In the genomic region with DNA sequence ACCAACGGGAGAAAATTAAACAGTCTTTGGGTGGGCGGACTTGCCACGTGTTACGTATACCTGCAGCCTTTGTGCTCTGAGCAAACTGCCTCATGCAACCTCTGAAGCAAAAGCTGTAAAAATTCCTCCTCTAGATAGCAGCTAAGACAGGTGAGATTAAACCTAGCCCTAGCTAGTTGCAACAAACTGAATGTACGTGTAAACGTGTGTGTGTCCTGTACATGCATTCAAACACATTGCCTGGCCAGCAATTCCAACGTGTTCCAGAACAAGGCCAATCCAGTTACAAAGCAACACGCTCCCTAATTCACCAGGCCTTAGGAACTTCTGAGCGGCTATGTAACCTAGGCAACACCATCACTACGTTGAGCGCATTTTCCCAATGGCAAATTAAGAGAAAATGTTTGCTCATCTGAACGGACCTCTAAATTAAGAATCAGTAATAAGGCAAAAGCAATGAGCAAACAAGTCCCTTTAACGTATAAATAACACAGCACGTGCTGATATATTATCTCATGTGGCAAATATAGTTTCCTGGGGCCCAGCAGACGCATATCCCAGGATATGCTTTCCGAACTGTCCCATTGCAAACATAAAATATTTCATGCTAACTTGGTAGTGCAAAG, we compare ENCODE assay signal across 8 cellular contexts. TPM values are rescaled to one million over a fixed set of nuclear protein-coding genes. Genes with fewer than 3 reads are reported as not detected.
A peak's percentile ranks its signal among the peaks of the same experiment; 100 is the strongest.
DNase-seq lines count a peak whose midpoint lies in the region; ATAC-seq and TF ChIP-seq lines count a peak whose summit lies in the region.

No MANE protein-coding gene starts in this region.

- peak overlapping the region; percentile 92 for H2AFZ ChIP-seq in neuronal stem cell (ENCODE audit: low read length)

- no peak overlapping the region for H2BK12ac ChIP-seq in neuronal stem cell (ENCODE audit: low read length)

- no peak overlapping the region for H2BK15ac ChIP-seq in neuronal stem cell (ENCODE audit: low read length)

- TF ChIP-seq CTCF in gastroesophageal sphincter (IDR thresholded peaks at IDR 0.05), result no peak

- H3K27ac ChIP-seq in gastroesophageal sphincter, result peak overlapping the region; percentile 84 to 96 (median 91)
- no peak overlapping the region for H3K27ac ChIP-seq in neuronal stem cell (replicated peaks; ENCODE audit: low read length)

- H3K4me2 ChIP-seq in neuronal stem cell (ENCODE audit: insufficient read depth, low read length, poor library complexity, severe bottlenecking), result peak overlapping the region; percentile 81

- H2AK5ac ChIP-seq in neuronal stem cell (ENCODE audit: low read depth, low read length), result no peak overlapping the region

- H3K18ac ChIP-seq in neuronal stem cell (ENCODE audit: low read length), result no peak overlapping the region

- no peak overlapping the region for H2BK5ac ChIP-seq in neuronal stem cell (ENCODE audit: low read length)

- H3K36me3 ChIP-seq in gastroesophageal sphincter, result peaks cover 0 to 36% of the 10 kb centered on the region in 2 donors
- peaks cover 16 to 42% of the 10 kb centered on the region in 2 donors for H3K36me3 ChIP-seq in neuronal stem cell (replicated peaks in 1 of 2; ENCODE audit: control insufficient read depth in 2 of 2, insufficient read depth in 2 of 2, low read length in 2 of 2)

- H2BK120ac ChIP-seq in neuronal stem cell (ENCODE audit: low read depth, low read length), result no peak overlapping the region

- H3K4me1 ChIP-seq in gastroesophageal sphincter, result peaks cover 2 to 24% (median 3%) of the 10 kb centered on the region in 3 donors
- peaks cover 0 to 3% of the 10 kb centered on the region in 2 donors for H3K4me1 ChIP-seq in neuronal stem cell (ENCODE audit: control insufficient read depth in 2 of 2, insufficient read depth in 1 of 2, low read depth in 1 of 2, low read length in 2 of 2)

- H3K79me1 ChIP-seq in neuronal stem cell (ENCODE audit: low read depth, low read length), result peaks cover 2% of the 10 kb centered on the region

- no peak overlapping the region for H4K91ac ChIP-seq in neuronal stem cell (ENCODE audit: low read depth, low read length, poor library complexity)

- H3K4me3 ChIP-seq in gastroesophageal sphincter (peak overlapping the region; percentile 77 to 99), neuronal stem cell (ENCODE audit: low read length in 2 of 2) (peak overlapping the region; percentile 62 to 95)

- DNase-seq in COLO668 (lab: John Stamatoyannopoulos, UW; ENCODE audit: unreplicated experiment) (peak; percentile 14), Kasumi-1 (lab: John Stamatoyannopoulos, UW) (peak; percentile 17 to 26), neuronal stem cell (ENCODE audit: low spot score) (peak; percentile 23), mucosa of gallbladder (ENCODE audit: low spot score) (no peak), OCI-M2 (lab: John Stamatoyannopoulos, UW; ENCODE audit: unreplicated experiment) (no peak)
- DNase-seq in activated T-cell treated with anti-CD3 and anti-CD28 coated beads, Interleukin-2, amount 50 U/mL, for 48 hours, result peak; percentile 32 to 35

- no peaks in the 10 kb centered on the region for H3K27me3 ChIP-seq in gastroesophageal sphincter
- H3K27me3 ChIP-seq in neuronal stem cell (ENCODE audit: control insufficient read depth in 3 of 3, insufficient read depth in 3 of 3, low read depth in 1 of 3, low read length in 3 of 3), result no peaks in the 10 kb centered on the region

- ATAC-seq in GM21360 (IDR thresholded peaks at IDR 0.05; ENCODE audit: unreplicated experiment), result peak; percentile 26
- ATAC-seq in gastroesophageal sphincter, result peak; percentile 29

- H3K14ac ChIP-seq in neuronal stem cell (ENCODE audit: low read length), result no peak overlapping the region

- no peak overlapping the region for H3K23ac ChIP-seq in neuronal stem cell (ENCODE audit: low read depth, low read length, poor library complexity)

- no peak for TF ChIP-seq POLR2A in gastroesophageal sphincter (IDR thresholded peaks at IDR 0.05)

- no peak overlapping the region for H4K8ac ChIP-seq in neuronal stem cell (ENCODE audit: low read depth, low read length)

- H3K9ac ChIP-seq in neuronal stem cell (ENCODE audit: low read depth, low read length, poor library complexity), result no peak overlapping the region

- 6 to 14% methylated on average over 15 to 16 of the region's 16 CpGs for WGBS in gastroesophageal sphincter (ENCODE audit: low coverage in 1 of 2), 2 donors
- WGBS in neuronal stem cell (ENCODE audit: extremely low coverage in 2 of 2, insufficient read length in 2 of 2, insufficient replicate concordance in 1 of 2), 2 donors, result no CpG with 5 or more reads among the region's 16 CpGs

- TF ChIP-seq EP300 in gastroesophageal sphincter (IDR thresholded peaks at IDR 0.05), result no peak

- H3K9me3 ChIP-seq in gastroesophageal sphincter (no peaks in the 10 kb centered on the region), neuronal stem cell (replicated peaks in 1 of 2; ENCODE audit: control insufficient read depth in 2 of 2, insufficient read depth in 1 of 2, low read depth in 1 of 2, low read length in 2 of 2) (no peaks in the 10 kb centered on the region)

- H3K4ac ChIP-seq in neuronal stem cell (ENCODE audit: low read length), result no peak overlapping the region

RNA-seq across cellular contexts. Expression of a gene that starts 0.8 kb away (rescaled TPM):
- 10 to 100 TPM; 22.2 to 27.6 (median 25.7) TPM for total RNA-seq in gastroesophageal sphincter
- 48.1 TPM for polyA plus RNA-seq in neuronal stem cell (2013, experiment 1 of 2)
- polyA plus RNA-seq in neuronal stem cell (2013, experiment 2 of 2), result 45.4 TPM
- total RNA-seq in mucosa of gallbladder, result 34.8 TPM

RNA-seq across cellular contexts. Expression of a gene that starts 46.4 kb away (rescaled TPM):
- total RNA-seq in gastroesophageal sphincter, result 100 to 1,000 TPM in 1 of 4 donors, 10 to 100 TPM in 3; 53.0 to 135 (median 70.5) TPM
- polyA plus RNA-seq in neuronal stem cell (2013, experiment 1 of 2), result 5.8 TPM
- polyA plus RNA-seq in neuronal stem cell (2013, experiment 2 of 2), result 6.0 TPM
- total RNA-seq in mucosa of gallbladder, result 63.0 TPM

RNA-seq across cellular contexts. Expression of a gene that starts 50.3 kb away (rescaled TPM):
- total RNA-seq in gastroesophageal sphincter, result 10 to 100 TPM; 32.0 to 46.7 (median 38.9) TPM
- polyA plus RNA-seq in neuronal stem cell (2013, experiment 1 of 2), result 11.8 TPM
- 12.8 TPM for polyA plus RNA-seq in neuronal stem cell (2013, experiment 2 of 2)
- 30.5 TPM for total RNA-seq in mucosa of gallbladder

RNA-seq across cellular contexts. Expression of a gene that starts 50.7 kb away (rescaled TPM):
- total RNA-seq in gastroesophageal sphincter, result 1 to 10 TPM; 2.8 to 4.2 (median 3.6) TPM
- 32.6 TPM for polyA plus RNA-seq in neuronal stem cell (2013, experiment 1 of 2)
- 33.7 TPM for polyA plus RNA-seq in neuronal stem cell (2013, experiment 2 of 2)
- 2.7 TPM for total RNA-seq in mucosa of gallbladder

Comparison
In these comparisons a context has a peak if more than half of its experiments do, and no peak if none do; other contexts are left out.
1. DNase-seq: peak in COLO668 (single experiment), Kasumi-1 (2 of 2), activated T-cell treated with anti-CD3 and anti-CD28 coated beads, Interleukin-2, amount 50 U/mL, for 48 hours (2 of 2) and neuronal stem cell (single experiment); none in mucosa of gallbladder (single experiment) and OCI-M2 (single experiment).